Comparison of ENCODE assay signal across 13 cellular contexts in the genomic region with DNA sequence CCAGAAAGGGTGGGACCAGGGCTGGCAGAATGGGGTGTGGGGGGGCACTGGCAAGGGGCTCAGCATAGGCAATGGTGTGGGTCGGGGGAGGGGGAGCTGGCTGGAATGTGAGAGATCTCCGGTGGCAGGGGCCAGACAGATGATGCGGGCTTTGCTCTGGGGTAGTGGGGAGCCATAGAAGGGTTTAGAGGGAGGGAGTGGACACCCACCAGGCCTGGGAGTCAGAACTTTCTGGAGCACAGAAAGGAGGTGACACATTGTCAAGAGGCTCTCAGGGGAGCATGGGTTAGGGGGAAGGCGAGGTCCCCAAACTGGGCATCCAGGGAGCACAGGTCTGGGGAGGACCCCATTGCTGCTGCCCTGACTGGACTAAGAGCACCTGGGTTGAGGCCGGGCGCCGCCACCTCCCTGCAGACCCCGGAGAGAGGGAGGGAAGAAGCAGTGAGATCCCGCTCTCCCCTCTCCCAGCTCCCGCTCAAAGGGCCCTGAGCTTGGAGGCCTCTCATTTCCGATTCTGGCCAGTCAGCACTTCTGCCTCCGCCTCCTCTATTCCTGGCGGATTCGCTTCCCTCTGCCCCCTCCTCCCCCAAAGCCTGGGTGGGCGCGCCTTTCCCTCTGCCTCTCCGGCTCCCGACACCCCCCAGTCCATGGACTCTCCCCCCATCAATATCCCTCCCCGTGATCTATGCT. TPM values are rescaled to one million over a fixed set of nuclear protein-coding genes. Genes with fewer than 3 reads are reported as not detected.
DNase-seq lines count a peak whose midpoint lies in the region; ATAC-seq and TF ChIP-seq lines count a peak whose summit lies in the region.
"Had no signal": no experiment of that assay in that cellular context is flagged by ENCODE, and none has a peak within 500 bp of the region (broad histone marks: within the 10 kb centered on the region; RNA-seq: fewer than 3 reads in every experiment).

No MANE protein-coding gene starts in this region.

- H3K56ac ChIP-seq in H9 (ENCODE audit: insufficient read length, low read depth, low read length) = no peak overlapping the region

- H2BK12ac ChIP-seq in H9 (ENCODE audit: insufficient read length, low read depth, low read length) = no peak overlapping the region

- no peaks in the 10 kb centered on the region for H3K9me3 Mint-ChIP-seq in H9
- H3K9me3 Mint-ChIP-seq: CD4-positive, alpha-beta T cell had no signal

- peaks cover 3% of the 10 kb centered on the region for H3K23me2 ChIP-seq in H9 (ENCODE audit: insufficient read length, low read depth, low read length, poor library complexity, severe bottlenecking)

- no peak overlapping the region for H2BK5ac ChIP-seq in H9 (ENCODE audit: insufficient read length, low read length)

- CTCF ChIA-PET in GM10248 (lab: Yijun Ruan, JAX) = no interaction called here

- H3K4me3 ChIP-seq in coronary artery (peak overlapping the region; percentile 54), skeletal muscle cell (ENCODE audit: low read depth, low read length) (no peak overlapping the region)

- H3K14ac ChIP-seq in H9 (ENCODE audit: insufficient read depth, low read length) = no peak overlapping the region

- H3K36me3 Mint-ChIP-seq in H9 (ENCODE audit: insufficient read depth in 1 of 3, low read depth in 3 of 3) = no peaks in the 10 kb centered on the region

- no peak overlapping the region for H2BK20ac ChIP-seq in H9 (ENCODE audit: low read depth, low read length, poor library complexity, severe bottlenecking)

- no peaks in the 10 kb centered on the region; the same call in 1 of the 2 replicates for H3K4me1 ChIP-seq in H9 (ENCODE audit: insufficient read depth, low read length)

- no peaks in the 10 kb centered on the region for H3K79me1 ChIP-seq in H9 (ENCODE audit: insufficient read depth, low read depth, low read length, poor library complexity, severe bottlenecking)

- H3K4me3 Mint-ChIP-seq in H9 = peak overlapping the region; percentile 19 to 73; a peak in 4 of 5 replicates
- H3K4me3 Mint-ChIP-seq: CD4-positive, alpha-beta T cell had no signal

- H3K23ac ChIP-seq in H9 (ENCODE audit: insufficient read length, low read depth, low read length) = no peak overlapping the region

- no peak overlapping the region for H3K27ac Mint-ChIP-seq in H9
- H3K27ac Mint-ChIP-seq: CD4-positive, alpha-beta T cell had no signal

- H2BK15ac ChIP-seq in H9 (ENCODE audit: low read depth, low read length) = no peak overlapping the region

- H2BK120ac ChIP-seq in H9 (ENCODE audit: low read depth, low read length, poor library complexity, severe bottlenecking) = no peak overlapping the region

- H4K91ac ChIP-seq in H9 (ENCODE audit: insufficient read length, low read depth, low read length) = no peak overlapping the region

- H3K4me2 ChIP-seq in H9 (ENCODE audit: insufficient read depth, insufficient read length, low read length) = peak overlapping the region; percentile 5

- H3K27me3 Mint-ChIP-seq in H9 (ENCODE audit: low read depth) = peaks cover 62% of the 10 kb centered on the region
- H3K27me3 Mint-ChIP-seq: CD4-positive, alpha-beta T cell had no signal

- POLR2A ChIA-PET in GM10248 (lab: Yijun Ruan, JAX) = no interaction called here

- no peak overlapping the region for H3K9ac ChIP-seq in H9 (ENCODE audit: extremely low read depth, insufficient read length, low read length)

- no peak overlapping the region for H3K4ac ChIP-seq in H9 (ENCODE audit: low read depth, low read length)

- peaks cover 17% of the 10 kb centered on the region for H3K27me3 ChIP-seq in H9 (ENCODE audit: insufficient read depth, low read length)

- H3K27ac ChIP-seq in H9 (ENCODE audit: insufficient read length, low read depth, low read length) (no peak overlapping the region), coronary artery (peak overlapping the region; percentile 94 to 100)

- no peak overlapping the region for H3T11ph ChIP-seq in H9 (ENCODE audit: low read length)

- H3K79me2 ChIP-seq in H9 (ENCODE audit: insufficient read depth, low read length) = no peaks in the 10 kb centered on the region

- TF ChIP-seq CTCF in H9 (conservative IDR thresholded peaks at IDR 0.05) = no peak
- no peak for TF ChIP-seq CTCF in coronary artery (IDR thresholded peaks at IDR 0.05)
- TF ChIP-seq CTCF in GM10248 (IDR thresholded peaks at IDR 0.05; ENCODE audit: control extremely low read depth, extremely low read depth, low read depth, missing control alignments) = no peak

- H3K9me3 ChIP-seq in H9 (ENCODE audit: control insufficient read depth, low read depth, low read length) = no peaks in the 10 kb centered on the region

- H3K4me1 Mint-ChIP-seq in H9 = peaks cover 14 to 27% of the 10 kb centered on the region in 2 experiments

- DNase-seq in H9 = peak; percentile 71
- DNase-seq in coronary artery (ENCODE audit: low spot score) = no peak
- DNase-seq in left kidney (ENCODE audit: low read depth, low spot score) = peak; percentile 89
- DNase-seq in skeletal muscle cell (ENCODE audit: low read depth) = peak; percentile 34
- DNase-seq in GM10248 (ENCODE audit: extremely low spot score) = no peak
- DNase-seq in T-helper 9 cell = no peak
- no peak for DNase-seq in DMS79 (lab: John Stamatoyannopoulos, UW)
- DNase-seq: activated CD8-positive, alpha-beta memory T cell treated with anti-CD3 and anti-CD28 coated beads, Interleukin-2, amount 50 U/mL, for 48 hours; CD4-positive, alpha-beta T cell had no signal

- H4K20me1 ChIP-seq in H9 (ENCODE audit: control insufficient read depth, insufficient read depth, insufficient read length) = peaks cover 2% of the 10 kb centered on the region

- WGBS in H9 (ENCODE audit: extremely low coverage, insufficient read length, low lambda C conversion rate) = no CpG with 5 or more reads among the region's 19 CpGs

- no peak overlapping the region for H4K8ac ChIP-seq in H9 (replicated peaks; ENCODE audit: insufficient read length, low read depth, low read length)

- H3K18ac ChIP-seq in H9 (ENCODE audit: insufficient read length, low read depth, low read length) = no peak overlapping the region

- no peak overlapping the region for H4K5ac ChIP-seq in H9 (ENCODE audit: insufficient read length, low read depth, low read length)

- no peak overlapping the region for H2AFZ ChIP-seq in H9 (ENCODE audit: low read length)

- no peak overlapping the region for H2AK5ac ChIP-seq in H9 (ENCODE audit: insufficient read length, low read length)

- ATAC-seq in GM18873 (IDR thresholded peaks at IDR 0.05; ENCODE audit: low FRiP score, unreplicated experiment) = no peak

RNA-seq across cellular contexts. Expression of a gene that starts 21.6 kb away (rescaled TPM):
- total RNA-seq in H9 (2021) = 1.3 and 1.9 TPM in 2 replicates
- total RNA-seq: CD4-positive, alpha-beta T cell; esophagus mucosa; subcutaneous adipose tissue had no signal

RNA-seq across cellular contexts. Expression of a gene that starts 24.5 kb away (rescaled TPM):
- not detected in 2 replicates for total RNA-seq in H9 (2021)
- total RNA-seq: CD4-positive, alpha-beta T cell; esophagus mucosa; LHCN-M2; subcutaneous adipose tissue had no signal

RNA-seq across cellular contexts. Expression of a gene that starts 41.7 kb away (rescaled TPM):
- 16.5 and 18.1 TPM in 2 replicates for total RNA-seq in H9 (2021)

RNA-seq across cellular contexts. Expression of a gene that starts 47.4 kb away (rescaled TPM):
- total RNA-seq in H9 (2021) = 46.0 and 51.4 TPM in 2 replicates

Comparison
In these comparisons a context has a peak if more than half of its experiments do, and no peak if none do; other contexts are left out.
1. DNase-seq: peak in H9 (single experiment), left kidney (single experiment) and skeletal muscle cell (single experiment); none in coronary artery (single experiment), GM10248 (single experiment), T-helper 9 cell (single experiment) and DMS79 (single experiment).